In genomic region chr20:23248524-23248923, GRCh38 we compare ENCODE assay signal across 21 cellular contexts.
A peak's percentile ranks its signal among the peaks of the same experiment; 100 is the strongest.
DNase-seq lines count a peak whose midpoint lies in the region; ATAC-seq and TF ChIP-seq lines count a peak whose summit lies in the region.
"Had no signal": no experiment of that assay in that cellular context is flagged by ENCODE, and none has a peak within 500 bp of the region (broad histone marks: within the 10 kb centered on the region; RNA-seq: fewer than 3 reads in every experiment).

No MANE protein-coding gene starts in this region.

- H3K27me3 Mint-ChIP-seq in activated CD8-positive, alpha-beta memory T cell treated with anti-CD3 and anti-CD28 coated beads, Interleukin-2, amount 10 ng/mL, durations not matched to agents 7 days and 5 days: no peaks in the 10 kb centered on the region
- peaks cover 2% of the 10 kb centered on the region for H3K27me3 Mint-ChIP-seq in chondrocyte (ENCODE audit: low read depth)

- CTCF ChIA-PET in activated CD8-positive, alpha-beta memory T cell treated with anti-CD3 and anti-CD28 coated beads, Interleukin-2, amount 10 ng/mL, durations not matched to agents 7 days and 5 days (lab: Charles Lee): no interaction called here

- H3K36me3 Mint-ChIP-seq in activated CD8-positive, alpha-beta memory T cell treated with anti-CD3 and anti-CD28 coated beads, Interleukin-2, amount 10 ng/mL, durations not matched to agents 7 days and 5 days: no peaks in the 10 kb centered on the region
- H3K36me3 Mint-ChIP-seq in chondrocyte (ENCODE audit: low read depth): no peaks in the 10 kb centered on the region
- H3K36me3 Mint-ChIP-seq: CD8-positive, alpha-beta T cell had no signal

- no peak for TF ChIP-seq CTCF in chondrocyte (IDR thresholded peaks at IDR 0.05)

- no peaks in the 10 kb centered on the region for H3K9me3 Mint-ChIP-seq in activated CD8-positive, alpha-beta memory T cell treated with anti-CD3 and anti-CD28 coated beads, Interleukin-2, amount 10 ng/mL, durations not matched to agents 7 days and 5 days (ENCODE audit: low read depth)
- no peaks in the 10 kb centered on the region for H3K9me3 Mint-ChIP-seq in chondrocyte (ENCODE audit: low read depth)
- H3K9me3 Mint-ChIP-seq: CD8-positive, alpha-beta T cell had no signal

- DNase-seq in activated CD8-positive, alpha-beta memory T cell treated with anti-CD3 and anti-CD28 coated beads, Interleukin-2, amount 10 ng/mL, durations not matched to agents 7 days and 5 days: peak; percentile 11
- no peak for DNase-seq in activated CD8-positive, alpha-beta memory T cell treated with anti-CD3 and anti-CD28 coated beads, Interleukin-2, amount 50 U/mL, for 4 hours
- DNase-seq in chondrocyte (ENCODE audit: low spot score): no peak
- DNase-seq in left lobe of liver (ENCODE audit: low spot score): peak; percentile 14
- no peak for DNase-seq in dermis blood vessel endothelial cell
- DNase-seq in activated CD4-positive, alpha-beta T cell treated with anti-CD3 and anti-CD28 coated beads for 4 hours: no peak
- DNase-seq in SK-N-DZ (ENCODE audit: low spot score): no peak
- DNase-seq: ACHN; Calu3; CD8-positive, alpha-beta T cell; DMS153; GOT3; IMR-90; NCI-H1105 treated with DMSO at 0.1 percent for 48 hours; NCI-H2029 treated with DMSO at 0.1 percent for 48 hours; NCI-H226; NCI-H524; SIG-M5 had no signal

- no peak overlapping the region for H3K27ac Mint-ChIP-seq in activated CD8-positive, alpha-beta memory T cell treated with anti-CD3 and anti-CD28 coated beads, Interleukin-2, amount 10 ng/mL, durations not matched to agents 7 days and 5 days
- peak overlapping the region; percentile 65 for H3K27ac Mint-ChIP-seq in chondrocyte (ENCODE audit: unreplicated experiment)
- H3K27ac Mint-ChIP-seq: CD8-positive, alpha-beta T cell had no signal

- no peak overlapping the region for H3K4me3 Mint-ChIP-seq in activated CD8-positive, alpha-beta memory T cell treated with anti-CD3 and anti-CD28 coated beads, Interleukin-2, amount 10 ng/mL, durations not matched to agents 7 days and 5 days
- no peak overlapping the region for H3K4me3 Mint-ChIP-seq in chondrocyte (ENCODE audit: unreplicated experiment)
- H3K4me3 Mint-ChIP-seq: CD8-positive, alpha-beta T cell had no signal

- no peak for ATAC-seq in activated CD8-positive, alpha-beta memory T cell treated with anti-CD3 and anti-CD28 coated beads, Interleukin-2, amount 10 ng/mL, durations not matched to agents 7 days and 5 days
- no peak for ATAC-seq in left lobe of liver
- ATAC-seq in HG03432 (IDR thresholded peaks at IDR 0.05; ENCODE audit: unreplicated experiment): no peak
- ATAC-seq: CD8-positive, alpha-beta T cell; HCT116; Panc1 had no signal

- H3K4me1 Mint-ChIP-seq in activated CD8-positive, alpha-beta memory T cell treated with anti-CD3 and anti-CD28 coated beads, Interleukin-2, amount 10 ng/mL, durations not matched to agents 7 days and 5 days: no peaks in the 10 kb centered on the region
- peaks cover 11% of the 10 kb centered on the region for H3K4me1 Mint-ChIP-seq in chondrocyte (ENCODE audit: low read depth)

Comparison
In these comparisons a context has a peak if more than half of its experiments do, and no peak if none do; other contexts are left out.
1. DNase-seq: peak in activated CD8-positive, alpha-beta memory T cell treated with anti-CD3 and anti-CD28 coated beads, Interleukin-2, amount 10 ng/mL, durations not matched to agents 7 days and 5 days (single experiment) and left lobe of liver (single experiment); none in activated CD8-positive, alpha-beta memory T cell treated with anti-CD3 and anti-CD28 coated beads, Interleukin-2, amount 50 U/mL, for 4 hours (single experiment), chondrocyte (single experiment), dermis blood vessel endothelial cell (single experiment), activated CD4-positive, alpha-beta T cell treated with anti-CD3 and anti-CD28 coated beads for 4 hours (0 of 2) and SK-N-DZ (single experiment).